ENCODE assay signal across 22 cellular contexts in genomic region chr10:644943-645334, GRCh38.
"Had no signal": no experiment of that assay in that cellular context is flagged by ENCODE, and none has a peak within 500 bp of the region (broad histone marks: within the 10 kb centered on the region; RNA-seq: fewer than 3 reads in every experiment).

No MANE protein-coding gene starts in this region.

- H3K27me3 ChIP-seq: SJSA1 had no signal

- H3K27ac ChIP-seq: HL-60, SJSA1, SK-N-MC had no signal

- H3K4me3 ChIP-seq: SJSA1, SK-N-MC had no signal

- DNase-seq: KBM-7, MV-4-11, NCI-H1048, NCI-H1105, NCI-H1417, NCI-H1436 treated with DMSO at 0.1 percent for 48 hours, NCI-H1694, NCI-H1930, NCI-H2081, NCI-H2107, NCI-H2227 treated with DMSO at 0.1 percent for 48 hours, NCI-H524, NCI-H526 treated with DMSO at 0.1 percent for 48 hours, NCI-H748 treated with DMSO at 0.1 percent for 48 hours, Right ventricle myocardium superior, RPMI8226, SIG-M5 had no signal

- FAIRE-seq: HTR-8/SVneo, RCC 7860 had no signal

- H3K36me3 ChIP-seq: SJSA1 had no signal
